In the genomic region with DNA sequence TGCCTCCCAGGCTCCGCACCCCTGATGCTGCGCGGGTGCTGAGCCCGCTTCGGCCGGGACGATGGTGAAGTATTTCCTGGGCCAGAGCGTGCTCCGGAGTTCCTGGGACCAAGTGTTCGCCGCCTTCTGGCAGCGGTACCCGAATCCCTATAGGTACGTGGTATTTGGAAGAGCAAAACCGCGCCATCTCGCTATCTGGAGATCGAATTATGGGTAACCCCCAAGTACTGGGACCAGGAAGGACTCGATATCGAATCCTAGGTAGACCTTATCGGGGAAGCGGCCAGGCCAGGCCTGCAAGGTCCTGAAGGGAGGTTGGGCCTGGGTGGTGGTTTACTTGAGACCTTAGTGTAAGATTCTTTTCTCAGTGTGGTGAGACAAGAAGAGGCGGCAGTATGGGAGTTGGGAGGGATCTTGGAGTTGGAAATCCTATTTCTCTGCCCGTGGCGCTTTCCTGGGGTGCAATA, we compare ENCODE assay signal across 8 cellular contexts. TPM values are rescaled to one million over a fixed set of nuclear protein-coding genes. Genes with fewer than 3 reads are reported as not detected.
DNase-seq lines count a peak whose midpoint lies in the region; ATAC-seq and TF ChIP-seq lines count a peak whose summit lies in the region.

No MANE protein-coding gene starts in this region.

- peaks cover 0 to 90% (median 46%) of the 10 kb centered on the region in 12 donors for H3K4me1 ChIP-seq in heart left ventricle
- peaks cover 41% of the 10 kb centered on the region for H3K4me1 ChIP-seq in skeletal muscle satellite cell (ENCODE audit: control insufficient read depth, insufficient read depth, low read length)

- no peak for TF ChIP-seq CTCF in WERI-Rb-1 (IDR thresholded peaks at IDR 0.05; ENCODE audit: low read depth, low read length)
- TF ChIP-seq CTCF in heart left ventricle (IDR thresholded peaks at IDR 0.05): no peak

- peaks cover 12% of the 10 kb centered on the region for H3K36me3 Mint-ChIP-seq in activated T-cell treated with anti-CD3 and anti-CD28 coated beads, Interleukin-2, amount 50 U/mL, for 4 hours (ENCODE audit: insufficient read depth)

- H3K4me1 Mint-ChIP-seq in activated T-cell treated with anti-CD3 and anti-CD28 coated beads, Interleukin-2, amount 50 U/mL, for 4 hours (ENCODE audit: low read depth): peaks cover 66% of the 10 kb centered on the region

- H3K27me3 Mint-ChIP-seq in activated T-cell treated with anti-CD3 and anti-CD28 coated beads, Interleukin-2, amount 50 U/mL, for 4 hours (ENCODE audit: low read depth): no peaks in the 10 kb centered on the region

- peak overlapping the region; percentile 91 for H3K9ac ChIP-seq in skeletal muscle satellite cell (ENCODE audit: low read depth, low read length)

- intact Hi-C loops in heart left ventricle (cut with DNase I): loop anchor here in 6 of 10 donors (5.0 to 10.0 kb wide), 4 partner anchors 172 to 192 kb away; a partner anchor contains a TSS

- WGBS in heart left ventricle, 4 donors: 1 to 2% (median 1%) methylated on average over 20 to 25 of the region's 25 CpGs

- H3K27me3 ChIP-seq in WERI-Rb-1 (ENCODE audit: insufficient read depth, low read depth, severe bottlenecking) (no peaks in the 10 kb centered on the region), heart left ventricle (no peaks in the 10 kb centered on the region), skeletal muscle satellite cell (ENCODE audit: control insufficient read depth, insufficient read depth, low read length) (no peaks in the 10 kb centered on the region)

- no peaks in the 10 kb centered on the region for H3K9me3 Mint-ChIP-seq in activated T-cell treated with anti-CD3 and anti-CD28 coated beads, Interleukin-2, amount 50 U/mL, for 4 hours

- H3K4me2 ChIP-seq in skeletal muscle satellite cell (ENCODE audit: low read length): peak overlapping the region; percentile 84

- H3K9me3 ChIP-seq in WERI-Rb-1 (ENCODE audit: severe bottlenecking): no peaks in the 10 kb centered on the region
- H3K9me3 ChIP-seq in heart left ventricle: no peaks in the 10 kb centered on the region
- no peaks in the 10 kb centered on the region for H3K9me3 ChIP-seq in skeletal muscle satellite cell (replicated peaks; ENCODE audit: low read length)

- ATAC-seq in activated T-cell treated with anti-CD3 and anti-CD28 coated beads, Interleukin-2, amount 50 U/mL, for 4 hours: peak; percentile 9 to 12
- ATAC-seq in heart left ventricle: no peak

- H3K4me3 ChIP-seq in WERI-Rb-1 (ENCODE audit: low read depth, low read length) (peak overlapping the region; percentile 81), heart left ventricle (peak overlapping the region; percentile 76 to 100 (median 94)), skeletal muscle satellite cell (ENCODE audit: low read length) (peak overlapping the region; percentile 78)

- H3K36me3 ChIP-seq in WERI-Rb-1 (peaks cover 21% of the 10 kb centered on the region), heart left ventricle (peaks cover 0 to 48% (median 29%) of the 10 kb centered on the region in 9 donors), skeletal muscle satellite cell (ENCODE audit: insufficient read depth, low read length) (peaks cover 51% of the 10 kb centered on the region)

- no peak for TF ChIP-seq POLR2A in heart left ventricle (IDR thresholded peaks at IDR 0.05)

- peak overlapping the region; percentile 92 for H3K4me3 Mint-ChIP-seq in activated T-cell treated with anti-CD3 and anti-CD28 coated beads, Interleukin-2, amount 50 U/mL, for 4 hours

- no peak for DNase-seq in activated T-cell treated with anti-CD3 and anti-CD28 coated beads, Interleukin-2, amount 50 U/mL, for 4 hours
- DNase-seq in activated T-cell treated with anti-CD3 and anti-CD28 coated beads for 4 hours (no peak), WERI-Rb-1 (no peak), heart left ventricle (peak in 1 of 5 donors; percentile 25), NCI-H146 (lab: John Stamatoyannopoulos, UW) (no peak), NCI-H1417 treated with DMSO at 0.1 percent for 48 hours (lab: John Stamatoyannopoulos, UW) (no peak)
- no peak for DNase-seq in central memory CD4-positive, alpha-beta T cell

- H3K27ac ChIP-seq in WERI-Rb-1: peak overlapping the region; percentile 74
- H3K27ac ChIP-seq in heart left ventricle: peak overlapping the region; percentile 73 to 96 (median 88)

RNA-seq across cellular contexts. Expression of a gene that starts 0.4 kb away (rescaled TPM):
- 100 to 1,000 TPM; 293 to 372 (median 302) TPM for total RNA-seq in activated T-cell treated with anti-CD3 and anti-CD28 coated beads, Interleukin-2, amount 50 U/mL, for 4 hours
- 10 to 100 TPM; 30.3 to 80.6 (median 42.4) TPM for total RNA-seq in heart left ventricle
- polyA plus RNA-seq in heart left ventricle: 100 to 1,000 TPM in 1 of 2 donors, 10 to 100 TPM in 1; 33.8 to 160 TPM
- total RNA-seq in skeletal muscle satellite cell (2012; rRNA removed): 135 and 214 TPM in 2 replicates

RNA-seq across cellular contexts. Expression of a gene that starts 0.4 kb away (rescaled TPM):
- 10 to 100 TPM; 26.3 to 29.8 (median 27.5) TPM for total RNA-seq in activated T-cell treated with anti-CD3 and anti-CD28 coated beads, Interleukin-2, amount 50 U/mL, for 4 hours
- total RNA-seq in heart left ventricle: 10 to 100 TPM; 11.6 to 27.5 (median 18.9) TPM
- polyA plus RNA-seq in heart left ventricle: 10 to 100 TPM; 23.8 to 28.3 TPM
- total RNA-seq in skeletal muscle satellite cell (2012; rRNA removed): 9.6 TPM in 2 replicates

RNA-seq across cellular contexts. Expression of a gene that starts 7.7 kb away (rescaled TPM):
- total RNA-seq in activated T-cell treated with anti-CD3 and anti-CD28 coated beads, Interleukin-2, amount 50 U/mL, for 4 hours: 1 to 10 TPM; 3.7 to 5.1 (median 4.3) TPM
- total RNA-seq in heart left ventricle: 1 to 10 TPM in 8 of 9 donors, under 1 TPM in 1; 0.52 to 9.1 (median 3.1) TPM
- 1 to 10 TPM; 1.3 to 2.5 TPM for polyA plus RNA-seq in heart left ventricle
- total RNA-seq in skeletal muscle satellite cell (2012; rRNA removed): 2.3 and 3.5 TPM in 2 replicates

RNA-seq across cellular contexts. Expression of a gene that starts 47.5 kb away (rescaled TPM):
- total RNA-seq in activated T-cell treated with anti-CD3 and anti-CD28 coated beads, Interleukin-2, amount 50 U/mL, for 4 hours: 100 to 1,000 TPM; 120 to 129 (median 127) TPM
- 100 to 1,000 TPM in 3 of 9 donors, 10 to 100 TPM in 6; 50.2 to 155 (median 63.6) TPM for total RNA-seq in heart left ventricle
- 100 to 1,000 TPM in 1 of 2 donors, 10 to 100 TPM in 1; 43.3 to 313 TPM for polyA plus RNA-seq in heart left ventricle
- 285 and 302 TPM in 2 replicates for total RNA-seq in skeletal muscle satellite cell (2012; rRNA removed)

RNA-seq across cellular contexts. Expression of a gene that starts 53.8 kb away (rescaled TPM):
- 10 to 100 TPM; 43.7 to 62.3 (median 46.2) TPM for total RNA-seq in activated T-cell treated with anti-CD3 and anti-CD28 coated beads, Interleukin-2, amount 50 U/mL, for 4 hours
- total RNA-seq in heart left ventricle: 10 to 100 TPM in 1 of 9 donors, 1 to 10 TPM in 8; 1.3 to 10.7 (median 2.9) TPM
- polyA plus RNA-seq in heart left ventricle: 1 to 10 TPM; 3.7 to 4.9 TPM
- total RNA-seq in skeletal muscle satellite cell (2012; rRNA removed): 4.6 and 7.2 TPM in 2 replicates

Comparison
In these comparisons a context has a peak if more than half of its experiments do, and no peak if none do; other contexts are left out.
1. ATAC-seq: peak in activated T-cell treated with anti-CD3 and anti-CD28 coated beads, Interleukin-2, amount 50 U/mL, for 4 hours (2 of 2); none in heart left ventricle (0 of 4).
2. Peak in every context shown above with its lines, with median percentiles within 50 percentile points of each other: H3K4me3 ChIP-seq.